ENCODE assay signal across 15 cellular contexts in the genomic region with DNA sequence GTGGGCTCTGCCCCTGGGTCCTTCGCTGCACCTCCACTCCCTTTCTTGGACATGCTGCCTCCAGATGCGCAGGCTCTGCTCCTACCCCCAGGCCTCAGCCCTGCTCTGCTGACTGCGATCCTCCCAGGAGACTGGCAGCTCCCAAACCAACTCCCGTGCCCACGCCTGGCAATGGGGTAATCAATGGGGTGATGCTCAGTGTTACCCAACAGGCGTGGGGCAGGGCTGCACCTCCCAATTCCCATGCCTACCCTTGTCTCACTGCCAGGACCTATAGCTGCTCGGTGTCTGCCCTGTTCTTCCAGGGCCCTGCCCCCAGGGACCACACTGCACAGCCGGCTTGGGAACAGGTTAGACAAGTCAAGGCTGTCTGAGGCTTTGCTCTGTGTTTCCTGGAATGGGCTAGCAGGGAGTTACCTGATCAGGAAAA. TPM values are rescaled to one million over a fixed set of nuclear protein-coding genes. Genes with fewer than 3 reads are reported as not detected.
DNase-seq lines count a peak whose midpoint lies in the region; ATAC-seq, FAIRE-seq and TF ChIP-seq lines count a peak whose summit lies in the region.
"Had no signal": no experiment of that assay in that cellular context is flagged by ENCODE, and none has a peak within 500 bp of the region (broad histone marks: within the 10 kb centered on the region; RNA-seq: fewer than 3 reads in every experiment).

A gene with protein sequence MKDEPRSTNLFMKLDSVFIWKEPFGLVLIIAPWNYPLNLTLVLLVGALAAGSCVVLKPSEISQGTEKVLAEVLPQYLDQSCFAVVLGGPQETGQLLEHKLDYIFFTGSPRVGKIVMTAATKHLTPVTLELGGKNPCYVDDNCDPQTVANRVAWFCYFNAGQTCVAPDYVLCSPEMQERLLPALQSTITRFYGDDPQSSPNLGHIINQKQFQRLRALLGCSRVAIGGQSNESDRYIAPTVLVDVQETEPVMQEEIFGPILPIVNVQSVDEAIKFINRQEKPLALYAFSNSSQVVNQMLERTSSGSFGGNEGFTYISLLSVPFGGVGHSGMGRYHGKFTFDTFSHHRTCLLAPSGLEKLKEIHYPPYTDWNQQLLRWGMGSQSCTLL (minus strand): TSS at position 182 of the 430 bp plus-strand sequence. CDS start 7,688 bp downstream, outside the sequence.

- peak within 1 kb of the TSS; percentile 98 for H2BK5ac ChIP-seq in trophoblast cell (ENCODE audit: low read depth, low read length, poor library complexity)

- FAIRE-seq in HepG2 (lab: Jason Lieb, UNC): no peak

- H3K9ac ChIP-seq in PC-3 (ENCODE audit: low read length): no peak within 1 kb of the TSS
- H3K9ac ChIP-seq in trophoblast cell (ENCODE audit: low read length): peak within 1 kb of the TSS; percentile 25
- no peak within 1 kb of the TSS for H3K9ac ChIP-seq in HepG2 (ENCODE audit: insufficient read depth, low read depth, low read length)

- H3K79me1 ChIP-seq in trophoblast cell (ENCODE audit: low read length): peaks cover 23% of the 10 kb centered on the region

- H3K4me2 ChIP-seq in PC-3 (ENCODE audit: low read length) (peak within 1 kb of the TSS; percentile 62), trophoblast cell (ENCODE audit: low read length) (peak within 1 kb of the TSS; percentile 19), HepG2 (ENCODE audit: low read depth, low read length) (no peak within 1 kb of the TSS)

- no peak for TF ChIP-seq POLR2A in HepG2 (IDR thresholded peaks at IDR 0.05; ENCODE audit: insufficient read depth in 1 of 2, low read depth in 2 of 2, low read length in 2 of 2)

- H3K4ac ChIP-seq in trophoblast cell (ENCODE audit: low read depth, low read length): peak within 1 kb of the TSS; percentile 82

- intact Hi-C loops in PC-3 (cut with micrococcal nuclease): no loop called here
- intact Hi-C loops in HepG2 (cut with micrococcal nuclease; ENCODE audit: unreplicated experiment): no loop called here

- peak within 1 kb of the TSS; percentile 97 for H2BK12ac ChIP-seq in trophoblast cell (ENCODE audit: low read length)

- peak within 1 kb of the TSS; percentile 31 for H3K27ac ChIP-seq in PC-3 (ENCODE audit: low read length)
- H3K27ac ChIP-seq in trophoblast cell (ENCODE audit: low read depth, low read length): peak within 1 kb of the TSS; percentile 90
- no peak within 1 kb of the TSS for H3K27ac ChIP-seq in HepG2 (ENCODE audit: extremely low read length, insufficient read depth, low read length)

- H3K27me3 ChIP-seq in PC-3 (ENCODE audit: low read length) (no peaks in the 10 kb centered on the region), trophoblast cell (ENCODE audit: insufficient read depth, low read length) (no peaks in the 10 kb centered on the region), HepG2 (ENCODE audit: control insufficient read depth in 1 of 2, insufficient read depth in 2 of 2, low read length in 2 of 2) (peaks cover 2 to 25% of the 10 kb centered on the region in 2 experiments; a peak in 3 of 5 replicates)

- peak within 1 kb of the TSS; percentile 93 for H2AK5ac ChIP-seq in trophoblast cell (ENCODE audit: low read length)

- H3K36me3 ChIP-seq in PC-3 (ENCODE audit: low read depth, low read length) (no peaks in the 10 kb centered on the region), trophoblast cell (ENCODE audit: control insufficient read depth in 1 of 2, insufficient read depth in 2 of 2, low read length in 2 of 2) (no peaks in the 10 kb centered on the region), HepG2 (replicated peaks in 1 of 2; ENCODE audit: control insufficient read depth in 1 of 2, insufficient read depth in 2 of 2, low read length in 2 of 2) (no peaks in the 10 kb centered on the region)

- H4K91ac ChIP-seq in trophoblast cell (ENCODE audit: low read depth, low read length): peak within 1 kb of the TSS; percentile 99

- H3K4me3 ChIP-seq in PC-3 (ENCODE audit: low read length) (no peak within 1 kb of the TSS; the same call in 1 of the 2 replicates), trophoblast cell (ENCODE audit: low read depth, low read length) (no peak within 1 kb of the TSS), HepG2 (replicated peaks in 1 of 3; ENCODE audit: insufficient read depth in 1 of 3, low read depth in 2 of 3, low read length in 3 of 3) (no peak within 1 kb of the TSS)

- H4K12ac ChIP-seq in trophoblast cell (ENCODE audit: low read depth, low read length): peak within 1 kb of the TSS; percentile 71

- H4K8ac ChIP-seq in trophoblast cell (ENCODE audit: low read depth, low read length): peak within 1 kb of the TSS; percentile 89

- POLR2A ChIA-PET in PC-3 (lab: Charles Lee; ENCODE audit: unreplicated experiment) (no interaction called here), HepG2 (lab: Yijun Ruan, JAX) (no interaction called here)

- H3K79me2 ChIP-seq in PC-3 (ENCODE audit: low read length): no peaks in the 10 kb centered on the region
- peaks cover 12% of the 10 kb centered on the region for H3K79me2 ChIP-seq in trophoblast cell (ENCODE audit: control insufficient read depth, insufficient read depth, low read length, poor library complexity)
- H3K79me2 ChIP-seq in HepG2 (ENCODE audit: insufficient read depth, low read length): no peaks in the 10 kb centered on the region

- in situ Hi-C loops in HepG2 (cut with HindIII; ENCODE audit: extremely low pct_ligation_motif_present, low pct_unique_long_range_greater_than_20kb): loop anchor here (25.0 kb wide), 1 partner anchor 113 kb away; no protein-coding TSS in a partner anchor

- no peaks in the 10 kb centered on the region for H4K20me1 ChIP-seq in PC-3 (ENCODE audit: low read length)
- H4K20me1 ChIP-seq in HepG2 (ENCODE audit: insufficient read depth, low read length): no peaks in the 10 kb centered on the region

- ATAC-seq in PC-3 (peak; percentile 97), GM19397 (IDR thresholded peaks at IDR 0.05; ENCODE audit: unreplicated experiment) (no peak), HepG2 (no peak)
- ATAC-seq: activated naive CD4-positive, alpha-beta T cell treated with anti-CD3 and anti-CD28 coated beads, Interleukin-2, amount 50 U/mL, for 72 hours; Right ventricle myocardium inferior had no signal

- TF ChIP-seq RAD21 in HepG2 (CRISPR knock-in tag; IDR thresholded peaks at IDR 0.05): no peak

- peaks cover 20% of the 10 kb centered on the region for H3K4me1 ChIP-seq in PC-3 (ENCODE audit: insufficient read depth, low read length)
- H3K4me1 ChIP-seq in trophoblast cell (ENCODE audit: control insufficient read depth in 1 of 2, insufficient read depth in 2 of 2, low read length in 2 of 2): peaks cover 22 to 23% of the 10 kb centered on the region in 2 experiments
- no peaks in the 10 kb centered on the region for H3K4me1 ChIP-seq in HepG2 (ENCODE audit: insufficient read depth, low read length)

- no peaks in the 10 kb centered on the region for H3K9me3 ChIP-seq in PC-3 (ENCODE audit: low read length)
- H3K9me3 ChIP-seq in trophoblast cell (ENCODE audit: insufficient read depth, low read depth, low read length): no peaks in the 10 kb centered on the region
- no peaks in the 10 kb centered on the region for H3K9me3 ChIP-seq in HepG2 (ENCODE audit: low read length)

- peak within 1 kb of the TSS; percentile 100 for H2BK120ac ChIP-seq in trophoblast cell (ENCODE audit: insufficient read depth, low read length, poor library complexity)

- no peaks in the 10 kb centered on the region for H3K9me2 ChIP-seq in PC-3 (replicated peaks; ENCODE audit: low read length)

- no CpG with 5 or more reads among the region's 8 CpGs for WGBS in trophoblast cell (ENCODE audit: extremely low coverage, insufficient coverage, insufficient read length)
- whole genome bisulfite sequencing in HepG2 (ENCODE audit: low lambda C conversion rate): 56% methylated on average over 8 of the region's 8 CpGs

- H3K14ac ChIP-seq in trophoblast cell (ENCODE audit: low read length): peak within 1 kb of the TSS; percentile 96

- CTCF ChIA-PET in PC-3 (lab: Charles Lee): no interaction called here
- CTCF ChIA-PET in HepG2 (lab: Yijun Ruan, JAX; ENCODE audit: low intra/inter-chr PET ratio, low total read pairs): no interaction called here

- TF ChIP-seq CTCF in PC-3 (conservative IDR thresholded peaks at IDR 0.05; ENCODE audit: low read depth, low read length): no peak
- TF ChIP-seq CTCF in HepG2 (CRISPR knock-in tag; IDR thresholded peaks at IDR 0.05): no peak

- no peak within 1 kb of the TSS for H3K23ac ChIP-seq in trophoblast cell (ENCODE audit: low read length)

- H3K18ac ChIP-seq in trophoblast cell (ENCODE audit: low read length): peak within 1 kb of the TSS; percentile 93

- no peaks in the 10 kb centered on the region for H3F3A ChIP-seq in PC-3 (ENCODE audit: low read length, unreplicated experiment)

- peak within 1 kb of the TSS; percentile 37 for H2AFZ ChIP-seq in PC-3 (ENCODE audit: low read length)
- H2AFZ ChIP-seq in trophoblast cell (ENCODE audit: insufficient read depth, low read length, poor library complexity): peak within 1 kb of the TSS; percentile 70
- no peak within 1 kb of the TSS for H2AFZ ChIP-seq in HepG2 (ENCODE audit: low read length)

- TF ChIP-seq EP300 in HepG2 (IDR thresholded peaks at IDR 0.05; ENCODE audit: low read depth in 2 of 2, low read length in 2 of 2) (no peak), HepG2 (CRISPR knock-in tag; IDR thresholded peaks at IDR 0.05; ENCODE audit: borderline replicate concordance) (no peak)

- DNase-seq in DMS53 treated with DMSO at 0.1 percent for 48 hours (lab: John Stamatoyannopoulos, UW; ENCODE audit: unreplicated experiment): peak; percentile 79
- DNase-seq in PC-3: peak; percentile 91
- DNase-seq in iPS-NIHi11 (ENCODE audit: low spot score): peak; percentile 69
- DNase-seq in trophoblast cell: peak; percentile 83 to 90
- DNase-seq in cortex of kidney (lab: John Stamatoyannopoulos, UW): no peak
- DNase-seq in activated naive CD4-positive, alpha-beta T cell treated with Interleukin-2 at 50 U/mL for 16 hours: no peak
- DNase-seq in HepG2 (ENCODE audit: low spot score): no peak
- DNase-seq: EL; erythroblast; NCI-H446; stimulated activated CD4-positive, alpha-beta T cell treated with anti-CD3 and anti-CD28 coated beads, Interleukin-2, amount 100 ng/mL, for 48 hours had no signal

- BruUV-seq in PC-3 (replicated peaks; lab: Mats Ljungman, UMichigan) (no TSS peak), HepG2 (replicated peaks; lab: Mats Ljungman, UMichigan) (no TSS peak)

RNA-seq across cellular contexts. Expression of the gene that starts here (rescaled TPM):
- 0.40 TPM in 1 of 2 replicates, not detected in the other for total RNA-seq in PC-3 (2014; rRNA removed)
- 5.8 and 6.9 TPM in 2 replicates for polyA plus RNA-seq in trophoblast cell (2013)
- not detected in 2 replicates for total RNA-seq in HepG2 (2016; rRNA removed; fragmentation: Illumina TruSeq; extraction: Trizol)
- total RNA-seq in HepG2 (2016; cell fraction: cytosol; rRNA removed; fragmentation: Illumina TruSeq; extraction: Trizol; ENCODE audit: low read depth): not detected in 2 replicates
- not detected in 2 replicates for total RNA-seq in HepG2 (2016; cell fraction: insoluble cytoplasmic fraction; rRNA removed; fragmentation: Illumina TruSeq; extraction: Trizol)
- total RNA-seq in HepG2 (2016; cell fraction: membrane; rRNA removed; fragmentation: Illumina TruSeq; extraction: Trizol): not detected in 2 replicates
- total RNA-seq in HepG2 (2016; cell fraction: nucleus; rRNA removed; fragmentation: Illumina TruSeq; extraction: Trizol): not detected in 2 replicates
- polyA plus RNA-seq in HepG2 (2011; rRNA removed): not detected in 2 replicates
- polyA plus RNA-seq in HepG2 (2011; cell fraction: cytosol; rRNA removed): not detected in 2 replicates
- polyA plus RNA-seq in HepG2 (2011; cell fraction: nucleus; rRNA removed): not detected in 2 replicates
- polyA plus RNA-seq in HepG2 (2012): not detected in 2 replicates
- polyA plus RNA-seq in HepG2 (2016; cell fraction: cytosol; fragmentation: Illumina TruSeq; extraction: Trizol; ENCODE audit: low read depth): not detected in 2 replicates
- not detected in 2 replicates for polyA plus RNA-seq in HepG2 (2016; cell fraction: insoluble cytoplasmic fraction; fragmentation: Illumina TruSeq; extraction: Trizol; ENCODE audit: low read depth)
- polyA plus RNA-seq in HepG2 (2016; cell fraction: membrane; fragmentation: Illumina TruSeq; extraction: Trizol; ENCODE audit: low read depth): not detected in 2 replicates
- polyA plus RNA-seq in HepG2 (2016; cell fraction: nucleus; fragmentation: Illumina TruSeq; extraction: Trizol; ENCODE audit: insufficient read depth, low read depth): not detected in 2 replicates
- polyA minus RNA-seq in HepG2 (2011; rRNA and poly(A)+ RNA removed; ENCODE audit: low replicate concordance): not detected in 2 replicates
- not detected in 2 replicates for polyA minus RNA-seq in HepG2 (2011; cell fraction: cytosol; rRNA and poly(A)+ RNA removed)
- polyA minus RNA-seq in HepG2 (2011; cell fraction: nucleus; rRNA and poly(A)+ RNA removed): not detected in 2 replicates
- total RNA-seq: activated naive CD4-positive, alpha-beta T cell treated with anti-CD3 and anti-CD28 coated beads, Interleukin-2, amount 50 U/mL, for 72 hours; B cell; Right ventricle myocardium inferior had no signal

Comparison
In these comparisons a context has a peak if more than half of its experiments do, and no peak if none do; other contexts are left out.
1. Peak in DNase-seq, ATAC-seq, H3K27ac ChIP-seq and H3K4me2 ChIP-seq in PC-3; RNA of the gene not detected or under 1 TPM.
2. DNase-seq: peak in DMS53 treated with DMSO at 0.1 percent for 48 hours (single experiment), iPS-NIHi11 (single experiment) and trophoblast cell (2 of 2); none in cortex of kidney (single experiment), activated naive CD4-positive, alpha-beta T cell treated with Interleukin-2 at 50 U/mL for 16 hours (single experiment) and HepG2 (single experiment).